In genomic region chr3:139293665-139294023, GRCh38 we compare ENCODE assay signal across 16 cellular contexts.
"Had no signal": no experiment of that assay in that cellular context is flagged by ENCODE, and none has a peak within 500 bp of the region (broad histone marks: within the 10 kb centered on the region; RNA-seq: fewer than 3 reads in every experiment).

No MANE protein-coding gene starts in this region.

- H3K4me2 ChIP-seq: smooth muscle cell had no signal

- ATAC-seq: heart left ventricle, natural killer cell, right cardiac atrium had no signal

- H3K9me3 ChIP-seq: heart left ventricle, ovary had no signal

- FAIRE-seq: frontal cortex, islet of Langerhans, urothelium cell line had no signal

- DNase-seq: dorsolateral prefrontal cortex; effector CD8-positive, alpha-beta T cell; heart left ventricle; hippocampal formation; natural killer cell; nucleus accumbens; ovary; right cardiac atrium; stimulated activated CD4-positive, alpha-beta T cell treated with anti-CD3 and anti-CD28 coated beads, Interleukin-2, amount 100 ng/mL, for 48 hours; stimulated activated naive CD4-positive, alpha-beta T cell treated with Interleukin-2 at 50 U/mL for 16 hours; trophoblast cell had no signal

- H3K27ac ChIP-seq: coronary artery, heart left ventricle had no signal

- H3K27me3 ChIP-seq: dorsolateral prefrontal cortex, heart left ventricle, ovary had no signal

- H3K36me3 ChIP-seq: heart left ventricle, ovary had no signal

- H3K4me3 ChIP-seq: coronary artery, dorsolateral prefrontal cortex, heart left ventricle, ovary, smooth muscle cell had no signal
